Comparison of ENCODE assay signal across 27 cellular contexts in genomic region chr13:20671789-20672188, GRCh38. TPM values are rescaled to one million over a fixed set of nuclear protein-coding genes. Genes with fewer than 3 reads are reported as not detected.
"Had no signal": no experiment of that assay in that cellular context is flagged by ENCODE, and none has a peak within 500 bp of the region (broad histone marks: within the 10 kb centered on the region; RNA-seq: fewer than 3 reads in every experiment).

No MANE protein-coding gene starts in this region.

- ATAC-seq: activated CD8-positive, alpha-beta T cell treated with anti-CD3 and anti-CD28 coated beads, Interleukin-2, amount 10 ng/mL, durations not matched to agents 7 days and 5 days had no signal

- DNase-seq: activated B cell treated with CpG ODN at 0.5 μM for 24 hours; activated CD4-positive, alpha-beta T cell treated with anti-CD3 and anti-CD28 coated beads for 48 hours; activated CD4-positive, alpha-beta T cell treated with anti-CD3 and anti-CD28 coated beads, Interleukin-2, amount 50 U/mL, for 4 hours; activated CD4-positive, CD25-positive, alpha-beta regulatory T cell treated with anti-CD3 and anti-CD28 coated beads, Interleukin-2, amount 50 U/mL, for 72 hours; activated CD8-positive, alpha-beta T cell treated with anti-CD3 and anti-CD28 coated beads, Interleukin-2, amount 10 ng/mL, durations not matched to agents 7 days and 5 days; activated gamma-delta T cell; activated naive CD4-positive, alpha-beta T cell treated with Interleukin-2 at 50 U/mL for 16 hours; activated naive CD8-positive, alpha-beta T cell treated with anti-CD3 and anti-CD28 coated beads, Interleukin-2, amount 10 ng/mL, durations not matched to agents 7 days and 5 days; activated T-cell treated with anti-CD3 and anti-CD28 coated beads, Interleukin-2, amount 50 U/mL, for 24 hours; MM.1S; MV-4-11; NCI-H1092; NCI-H1436 treated with DMSO at 0.1 percent for 48 hours; NCI-H1694 treated with DMSO at 0.1 percent for 48 hours; NCI-H2029; NCI-H345; NCI-H524 treated with DMSO at 0.1 percent for 48 hours; NK-92 treated with Interleukin-12 subunit alpha and Interleukin-12 subunit beta, amount 100 ng/mL, for 24 hours; Right ventricle myocardium superior; SW 1271; T-helper 1 cell; T-helper 2 cell; T-helper 9 cell had no signal

- H3K9me3 ChIP-seq: ascending aorta had no signal

- H3K36me3 ChIP-seq: cardiac muscle cell had no signal

- H3K27ac ChIP-seq: ascending aorta, cardiac muscle cell, KMS-11, VCaP had no signal

- H3K27me3 ChIP-seq: ascending aorta, cardiac muscle cell had no signal

- H3K4me3 ChIP-seq: ascending aorta, cardiac muscle cell had no signal

- H3K4me1 ChIP-seq: ascending aorta had no signal

RNA-seq across cellular contexts. Expression of gene IL17D, which starts 31.7 kb away (rescaled TPM):
- total RNA-seq: activated B cell treated with CpG ODN at 0.5 μM for 24 hours; activated naive CD8-positive, alpha-beta T cell treated with anti-CD3 and anti-CD28 coated beads, Interleukin-2, amount 10 ng/mL, durations not matched to agents 7 days and 5 days; ascending aorta had no signal
